ENCODE assay signal across 1 cellular context in genomic region chr6:31922942-31923341, GRCh38.
TF ChIP-seq lines count a peak whose summit lies in the region.

No MANE protein-coding gene starts in this region.

TF ChIP-seq in HepG2, 621 proteins besides CTCF, POLR2A, EP300 and RAD21 (continues in another document):
- TF ChIP-seq ZNF770 (CRISPR knock-in tag; IDR thresholded peaks at IDR 0.05) (peak; percentile 17; the same call in 1 of the 2 replicates), TAF15 (IDR thresholded peaks at IDR 0.05; ENCODE audit: low read depth, low read length, poor library complexity, severe bottlenecking) (no peak), DR1 (CRISPR knock-in tag; IDR thresholded peaks at IDR 0.05) (no peak), TBX3 (IDR thresholded peaks at IDR 0.05; ENCODE audit: borderline replicate concordance) (no peak), ARNTL (CRISPR knock-in tag; IDR thresholded peaks at IDR 0.05) (no peak), ZNF572 (CRISPR knock-in tag; IDR thresholded peaks at IDR 0.05) (0 out of 2 replicates have a peak, but pooled peaks have one; percentile 47), ZBTB25 (CRISPR knock-in tag; IDR thresholded peaks at IDR 0.05) (0 out of 2 replicates have a peak, but pooled peaks have one; percentile 55), RARA (CRISPR knock-in tag; IDR thresholded peaks at IDR 0.05) (0 out of 2 replicates have a peak, but pooled peaks have one; percentile 29), ZFX (CRISPR knock-in tag; IDR thresholded peaks at IDR 0.05; ENCODE audit: low read depth) (peak; percentile 28; the same call in 1 of the 2 replicates), CENPBD1 (CRISPR knock-in tag; IDR thresholded peaks at IDR 0.05; ENCODE audit: borderline replicate concordance, low read depth) (no peak), PAXIP1 (CRISPR knock-in tag; conservative IDR thresholded peaks at IDR 0.05) (peak; percentile 38; the same call in 1 of the 2 replicates), YEATS4 (CRISPR knock-in tag; IDR thresholded peaks at IDR 0.05; ENCODE audit: borderline replicate concordance) (peak; percentile 26; the same call in 1 of the 2 replicates), PITX1 (CRISPR knock-in tag; IDR thresholded peaks at IDR 0.05) (no peak), ZSCAN21 (CRISPR knock-in tag; IDR thresholded peaks at IDR 0.05; ENCODE audit: borderline replicate concordance) (no peak), SOX6 (IDR thresholded peaks at IDR 0.05) (no peak), SOX6 (CRISPR knock-in tag; IDR thresholded peaks at IDR 0.05) (0 out of 2 replicates have a peak, but pooled peaks have one; percentile 25), ZNF276 (CRISPR knock-in tag; IDR thresholded peaks at IDR 0.05; ENCODE audit: low read depth) (no peak), RXRB (CRISPR knock-in tag; IDR thresholded peaks at IDR 0.05; ENCODE audit: borderline replicate concordance) (peak; percentile 32; the same call in 1 of the 2 replicates), FOXP1 (IDR thresholded peaks at IDR 0.05) (no peak), FOXP1 (CRISPR knock-in tag; IDR thresholded peaks at IDR 0.05) (no peak), HHEX (CRISPR knock-in tag; IDR thresholded peaks at IDR 0.05) (no peak), ZNF432 (CRISPR knock-in tag; IDR thresholded peaks at IDR 0.05; ENCODE audit: borderline replicate concordance) (no peak), ERF (CRISPR knock-in tag; IDR thresholded peaks at IDR 0.05) (no peak), DPF2 (CRISPR knock-in tag; IDR thresholded peaks at IDR 0.05; ENCODE audit: borderline replicate concordance, low read depth) (no peak), MIXL1 (CRISPR knock-in tag; IDR thresholded peaks at IDR 0.05) (peak; percentile 57; the same call in 1 of the 2 replicates), ATF1 (CRISPR knock-in tag; IDR thresholded peaks at IDR 0.05) (no peak), ZBTB7B (CRISPR knock-in tag; IDR thresholded peaks at IDR 0.05) (peak; percentile 57; the same call in 1 of the 2 replicates), LCORL (IDR thresholded peaks at IDR 0.05) (no peak), LCORL (CRISPR knock-in tag; IDR thresholded peaks at IDR 0.05) (0 out of 2 replicates have a peak, but pooled peaks have one; percentile 64), NR2C2 (CRISPR knock-in tag; IDR thresholded peaks at IDR 0.05; ENCODE audit: borderline replicate concordance) (0 out of 2 replicates have a peak, but pooled peaks have one; percentile 21), SMC3 (IDR thresholded peaks at IDR 0.05; ENCODE audit: low read length) (peak; percentile 76), NR2F6 (IDR thresholded peaks at IDR 0.05) (peak; percentile 49; the same call in 1 of the 2 replicates), NR2F6 (CRISPR knock-in tag; IDR thresholded peaks at IDR 0.05) (peak; percentile 54; the same call in 1 of the 2 replicates), KMT2A (CRISPR knock-in tag; IDR thresholded peaks at IDR 0.05) (no peak), ZNF589 (CRISPR knock-in tag; conservative IDR thresholded peaks at IDR 0.05) (no peak), ZNF800 (CRISPR knock-in tag; IDR thresholded peaks at IDR 0.05) (0 out of 2 replicates have a peak, but pooled peaks have one; percentile 38), ZBTB38 (CRISPR knock-in tag; IDR thresholded peaks at IDR 0.05) (no peak), CAMTA2 (CRISPR knock-in tag; IDR thresholded peaks at IDR 0.05; ENCODE audit: borderline replicate concordance) (no peak), SIN3A (IDR thresholded peaks at IDR 0.05; ENCODE audit: borderline replicate concordance, low read depth, low read length) (no peak), ARID4A (CRISPR knock-in tag; IDR thresholded peaks at IDR 0.05; ENCODE audit: borderline replicate concordance) (0 out of 2 replicates have a peak, but pooled peaks have one; percentile 15), TFDP1 (CRISPR knock-in tag; IDR thresholded peaks at IDR 0.05; ENCODE audit: borderline replicate concordance) (no peak), ISX (CRISPR knock-in tag; conservative IDR thresholded peaks at IDR 0.05) (no peak), ZFP36L2 (CRISPR knock-in tag; IDR thresholded peaks at IDR 0.05) (no peak), RBAK (CRISPR knock-in tag; IDR thresholded peaks at IDR 0.05) (no peak), FOXA3 (CRISPR knock-in tag; IDR thresholded peaks at IDR 0.05) (peak; percentile 9; the same call in 1 of the 2 replicates), ZBTB26 (CRISPR knock-in tag; IDR thresholded peaks at IDR 0.05; ENCODE audit: borderline replicate concordance) (no peak), ZNF44 (CRISPR knock-in tag; IDR thresholded peaks at IDR 0.05) (no peak), THYN1 (CRISPR knock-in tag; IDR thresholded peaks at IDR 0.05; ENCODE audit: borderline replicate concordance, low read depth) (no peak), ARHGAP35 (CRISPR knock-in tag; IDR thresholded peaks at IDR 0.05; ENCODE audit: borderline replicate concordance) (no peak), ZNF230 (CRISPR knock-in tag; IDR thresholded peaks at IDR 0.05) (no peak)
